ENCODE assay signal across 8 cellular contexts in genomic region chr6:116279232-116280160, GRCh38. TPM values are rescaled to one million over a fixed set of nuclear protein-coding genes. Genes with fewer than 3 reads are reported as not detected.
DNase-seq lines count a peak whose midpoint lies in the region; ATAC-seq and TF ChIP-seq lines count a peak whose summit lies in the region.

Gene TSPYL1 (minus strand): TSS chr6:116279930. CDS start chr6:116279830, 100 bp downstream.

- H3K4me3 ChIP-seq in HAP-1 (peak within 1 kb of the TSS; percentile 78), MM.1S (ENCODE audit: low read length) (peak within 1 kb of the TSS; percentile 99)

- peak; percentile 99 for DNase-seq in G401 (ENCODE audit: low spot score)
- DNase-seq in HAP-1 (ENCODE audit: low spot score in 2 of 2), result peak; percentile 93 to 95
- peak; percentile 98 for DNase-seq in MM.1S
- DNase-seq in SIG-M5 (lab: John Stamatoyannopoulos, UW), result peak; percentile 83
- peak; percentile 76 for DNase-seq in activated gamma-delta T cell (lab: John Stamatoyannopoulos, UW)
- peak; percentile 95 for DNase-seq in fibroblast of the conjunctiva (ENCODE audit: low read depth)
- DNase-seq in nephron progenitor cell, result peak; percentile 94
- DNase-seq in stimulated activated naive CD8-positive, alpha-beta T cell treated with anti-CD3 and anti-CD28 coated beads, Interleukin-15, amount 100 ng/mL, for 72 hours, result peak; percentile 91 to 95

- peaks cover 13% of the 10 kb centered on the region for H3F3A ChIP-seq in MM.1S (ENCODE audit: insufficient read depth, low read length)

- peaks cover 41% of the 10 kb centered on the region for H3K36me3 Mint-ChIP-seq in nephron progenitor cell (ENCODE audit: low read depth)

- peak within 1 kb of the TSS; percentile 87 for H2AFZ ChIP-seq in MM.1S (ENCODE audit: low read length)

- no peaks in the 10 kb centered on the region for H3K9me3 Mint-ChIP-seq in nephron progenitor cell
- no peaks in the 10 kb centered on the region for H3K9me3 Mint-ChIP-seq in stimulated activated naive CD8-positive, alpha-beta T cell treated with anti-CD3 and anti-CD28 coated beads, Interleukin-15, amount 100 ng/mL, for 72 hours

- H3K9ac ChIP-seq in MM.1S (ENCODE audit: low read length), result peak within 1 kb of the TSS; percentile 99

- peaks cover 4% of the 10 kb centered on the region; the same call in 1 of the 2 replicates for H3K36me3 ChIP-seq in HAP-1 (replicated peaks)
- H3K36me3 ChIP-seq in MM.1S (replicated peaks; ENCODE audit: insufficient read depth, low read length), result no peaks in the 10 kb centered on the region; the same call in 1 of the 2 replicates

- no peaks in the 10 kb centered on the region for H3K9me2 ChIP-seq in MM.1S (replicated peaks; ENCODE audit: insufficient read depth, low read length)

- H3K9me3 ChIP-seq in HAP-1 (no peaks in the 10 kb centered on the region), MM.1S (replicated peaks; ENCODE audit: insufficient read depth, low read length) (no peaks in the 10 kb centered on the region)

- H3K4me2 ChIP-seq in MM.1S (ENCODE audit: low read depth, low read length), result peak within 1 kb of the TSS; percentile 87

- H3K27me3 ChIP-seq in HAP-1 (ENCODE audit: low read depth) (0 out of 2 replicates have a peak, but pooled peaks cover 5% of the 10 kb centered on the region), MM.1S (replicated peaks; ENCODE audit: insufficient read depth, low read length) (no peaks in the 10 kb centered on the region)

- H3K27me3 Mint-ChIP-seq in nephron progenitor cell (ENCODE audit: low read depth, poor library complexity), result no peaks in the 10 kb centered on the region
- H3K27me3 Mint-ChIP-seq in stimulated activated naive CD8-positive, alpha-beta T cell treated with anti-CD3 and anti-CD28 coated beads, Interleukin-15, amount 100 ng/mL, for 72 hours, result no peaks in the 10 kb centered on the region

- ATAC-seq in stimulated activated naive CD8-positive, alpha-beta T cell treated with anti-CD3 and anti-CD28 coated beads, Interleukin-15, amount 100 ng/mL, for 72 hours, result peak; percentile 93

- peak within 1 kb of the TSS; percentile 100 for H3K27ac Mint-ChIP-seq in nephron progenitor cell
- peak within 1 kb of the TSS; percentile 99 to 100 for H3K27ac Mint-ChIP-seq in stimulated activated naive CD8-positive, alpha-beta T cell treated with anti-CD3 and anti-CD28 coated beads, Interleukin-15, amount 100 ng/mL, for 72 hours

- H3K27ac ChIP-seq in MM.1S (ENCODE audit: low read length), result peak within 1 kb of the TSS; percentile 99

- in situ Hi-C loops in G401 (cut with HindIII; ENCODE audit: low sequenced_read_pairs), result no loop called here
- in situ Hi-C loops in HAP-1 (cut with MboI; ENCODE audit: low sequenced_read_pairs), result loop anchor here (10.0 to 25.0 kb wide), 2 partner anchors 285 to 383 kb away; partner anchors contain the start of gene ZUP1

- H3K4me1 ChIP-seq in HAP-1, result peaks cover 31% of the 10 kb centered on the region
- peaks cover 24% of the 10 kb centered on the region for H3K4me1 ChIP-seq in MM.1S (ENCODE audit: low read length)

- H3K4me1 Mint-ChIP-seq in nephron progenitor cell, result peaks cover 67% of the 10 kb centered on the region
- peaks cover 43% of the 10 kb centered on the region for H3K4me1 Mint-ChIP-seq in stimulated activated naive CD8-positive, alpha-beta T cell treated with anti-CD3 and anti-CD28 coated beads, Interleukin-15, amount 100 ng/mL, for 72 hours

- no peaks in the 10 kb centered on the region; the same call in 1 of the 2 replicates for H4K20me1 ChIP-seq in MM.1S (ENCODE audit: insufficient read depth, low read length)

- TF ChIP-seq CTCF in MM.1S (IDR thresholded peaks at IDR 0.05; ENCODE audit: low read length) (peak; percentile 13; the same call in 1 of the 2 replicates), nephron progenitor cell (IDR thresholded peaks at IDR 0.05) (no peak)

- peaks cover 51% of the 10 kb centered on the region for H3K79me2 ChIP-seq in MM.1S (ENCODE audit: low read length)

- peak within 1 kb of the TSS; percentile 95 for H3K4me3 Mint-ChIP-seq in nephron progenitor cell
- H3K4me3 Mint-ChIP-seq in stimulated activated naive CD8-positive, alpha-beta T cell treated with anti-CD3 and anti-CD28 coated beads, Interleukin-15, amount 100 ng/mL, for 72 hours, result peak within 1 kb of the TSS; percentile 94 to 96

RNA-seq across cellular contexts. Expression of gene TSPYL1, which starts in this region (rescaled TPM):
- total RNA-seq in G401 (2014; rRNA removed; shearing (Covaris generic)), result 99.1 and 131 TPM in 2 replicates

Comparison
In these comparisons a context has a peak if more than half of its experiments do, and no peak if none do; other contexts are left out.
1. Peak in every context shown above with its lines: DNase-seq, ATAC-seq, H3K4me3 ChIP-seq and H3K27ac ChIP-seq.